In the genomic region with DNA sequence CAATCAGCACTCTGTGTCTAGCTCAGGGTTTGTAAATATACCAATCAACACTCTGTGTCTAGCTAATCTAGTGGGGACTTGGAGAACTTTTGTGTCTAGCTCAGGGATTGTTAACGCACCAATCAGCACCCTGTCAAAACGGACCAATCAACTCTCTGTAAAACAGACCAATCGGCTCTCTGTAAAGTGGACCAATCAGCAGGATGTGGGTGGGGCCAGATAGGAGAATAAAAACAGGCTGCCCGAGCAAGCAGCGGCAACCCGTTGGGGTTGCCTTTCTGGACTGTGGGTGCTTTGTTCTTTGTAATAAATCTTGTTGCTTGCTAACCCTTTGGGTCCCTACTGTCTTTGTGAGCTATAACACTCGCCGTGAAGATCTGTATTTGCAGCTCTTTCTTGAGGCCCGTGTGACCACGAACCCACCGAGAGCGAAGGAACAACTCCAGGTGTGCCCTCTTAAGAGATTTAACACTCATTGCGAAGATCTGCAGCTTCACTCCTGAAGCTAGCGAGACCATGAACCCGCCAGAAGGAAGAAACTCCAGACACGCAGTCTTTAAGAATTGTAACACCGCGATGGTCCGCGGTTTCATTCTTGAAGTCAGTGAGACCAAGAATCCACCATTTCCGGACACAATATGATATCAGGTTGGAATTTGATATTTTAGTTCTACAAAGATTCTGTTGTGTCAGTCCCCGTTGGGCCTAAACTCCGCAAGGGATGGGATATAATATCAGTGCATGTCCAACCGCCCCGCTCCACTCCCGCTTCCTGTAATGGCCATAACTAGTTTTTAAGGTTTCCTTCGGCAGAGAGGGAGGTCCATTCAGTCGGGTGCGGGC, we compare ENCODE assay signal across 8 cellular contexts. TPM values are rescaled to one million over a fixed set of nuclear protein-coding genes. Genes with fewer than 3 reads are reported as not detected.
DNase-seq lines count a peak whose midpoint lies in the region; ATAC-seq and TF ChIP-seq lines count a peak whose summit lies in the region.

No MANE protein-coding gene starts in this region.

- H3K4me1 ChIP-seq in RWPE2 (ENCODE audit: insufficient read depth, poor library complexity, severe bottlenecking) (peaks cover 5% of the 10 kb centered on the region), esophagus squamous epithelium (peaks cover 4 to 22% (median 6%) of the 10 kb centered on the region in 3 donors), prostate gland (replicated peaks) (no peaks in the 10 kb centered on the region)

- no peak for DNase-seq in Calu3
- DNase-seq in RWPE2 (ENCODE audit: low spot score): no peak
- no peak for DNase-seq in esophagus squamous epithelium (lab: John Stamatoyannopoulos, UW)
- no peak for DNase-seq in prostate gland (ENCODE audit: low spot score)
- DNase-seq in iPS-NIHi11 (ENCODE audit: low spot score): no peak
- DNase-seq in NCI-H774 (lab: John Stamatoyannopoulos, UW): no peak

- intact Hi-C loops in Calu3 (cut with micrococcal nuclease; ENCODE audit: unreplicated experiment) (no loop called here), esophagus squamous epithelium (cut with DNase I) (no loop called here), prostate gland (cut with DNase I) (loop anchor here (5.0 kb wide), 1 partner anchor 266 kb away; the partner anchor contains the start of gene POLR1E)

- no peak for TF ChIP-seq CTCF in Calu3 (IDR thresholded peaks at IDR 0.05; ENCODE audit: unreplicated experiment)
- TF ChIP-seq CTCF in RWPE2 (IDR thresholded peaks at IDR 0.05; ENCODE audit: poor library complexity, severe bottlenecking): no peak
- no peak for TF ChIP-seq CTCF in esophagus squamous epithelium (IDR thresholded peaks at IDR 0.05)
- no peak for TF ChIP-seq CTCF in prostate gland (IDR thresholded peaks at IDR 0.05)

- H3K27ac ChIP-seq in RWPE2 (ENCODE audit: poor library complexity, severe bottlenecking) (no peak overlapping the region), esophagus squamous epithelium (peak overlapping the region; percentile 87 to 94 (median 91)), prostate gland (peak overlapping the region; percentile 81 to 90)

- H3K4me3 Mint-ChIP-seq in Calu3 (ENCODE audit: low read depth, unreplicated experiment): peak overlapping the region; percentile 75

- no peaks in the 10 kb centered on the region for H3K4me1 Mint-ChIP-seq in Calu3 (ENCODE audit: low read depth, unreplicated experiment)

- H3K27ac Mint-ChIP-seq in Calu3 (ENCODE audit: unreplicated experiment): no peak overlapping the region

- H3K27me3 ChIP-seq in RWPE2 (ENCODE audit: insufficient read depth, poor library complexity, severe bottlenecking): no peaks in the 10 kb centered on the region
- H3K27me3 ChIP-seq in esophagus squamous epithelium: no peaks in the 10 kb centered on the region
- no peaks in the 10 kb centered on the region for H3K27me3 ChIP-seq in prostate gland (replicated peaks; ENCODE audit: insufficient read depth)

- CTCF ChIA-PET in Calu3 (lab: Charles Lee): interaction anchor here (0.7 kb wide), 1 partner anchor 186 kb away, joined by 3 read pairs; no protein-coding TSS in a partner anchor

- TF ChIP-seq POLR2A in esophagus squamous epithelium (IDR thresholded peaks at IDR 0.05): no peak
- no peak for TF ChIP-seq POLR2A in prostate gland (IDR thresholded peaks at IDR 0.05)

- no peak for ATAC-seq in RWPE2 (ENCODE audit: low read depth)
- ATAC-seq in HG03460 (IDR thresholded peaks at IDR 0.05; ENCODE audit: unreplicated experiment): no peak
- no peak for ATAC-seq in HG03354 (IDR thresholded peaks at IDR 0.05; ENCODE audit: poor library complexity, severe bottlenecking, unreplicated experiment)

- H3K36me3 Mint-ChIP-seq in Calu3 (ENCODE audit: insufficient read depth, unreplicated experiment): peaks cover 15% of the 10 kb centered on the region

- WGBS in esophagus squamous epithelium, 2 donors: 88% methylated on average over 27 to 28 of the region's 29 CpGs
- WGBS in prostate gland: 90% methylated on average over 29 of the region's 29 CpGs

- H3K9me3 ChIP-seq in RWPE2 (ENCODE audit: severe bottlenecking): no peaks in the 10 kb centered on the region
- no peaks in the 10 kb centered on the region for H3K9me3 ChIP-seq in esophagus squamous epithelium
- no peaks in the 10 kb centered on the region for H3K9me3 ChIP-seq in prostate gland

- no peaks in the 10 kb centered on the region for H3K27me3 Mint-ChIP-seq in Calu3 (ENCODE audit: unreplicated experiment)

- no peaks in the 10 kb centered on the region for H3K36me3 ChIP-seq in RWPE2 (ENCODE audit: low read depth)
- peaks cover 0 to 2% (median 0%) of the 10 kb centered on the region in 3 donors for H3K36me3 ChIP-seq in esophagus squamous epithelium
- no peaks in the 10 kb centered on the region for H3K36me3 ChIP-seq in prostate gland

- BruUV-seq in Calu3 (replicated peaks; lab: Mats Ljungman, UMichigan): no TSS peak

- H3K4me3 ChIP-seq in RWPE2 (ENCODE audit: severe bottlenecking) (peak overlapping the region; percentile 68), esophagus squamous epithelium (peak overlapping the region; percentile 62 to 88 (median 84)), prostate gland (peak overlapping the region; percentile 75 to 90)

- H3K9me3 Mint-ChIP-seq in Calu3 (ENCODE audit: low read depth, unreplicated experiment): no peaks in the 10 kb centered on the region

RNA-seq across cellular contexts. Expression of gene TRMT10B, which starts 0.7 kb away (rescaled TPM):
- 4.1 and 5.6 TPM in 2 replicates for total RNA-seq in Calu3 (2022)
- 1 to 10 TPM; 2.1 to 6.5 (median 3.0) TPM for total RNA-seq in esophagus squamous epithelium
- total RNA-seq in prostate gland: 10 to 100 TPM in 1 of 2 donors, 1 to 10 TPM in 1; 7.8 to 19.6 TPM

RNA-seq across cellular contexts. Expression of gene EXOSC3, which starts 32.0 kb away (rescaled TPM):
- total RNA-seq in Calu3 (2022): 12.2 and 20.1 TPM in 2 replicates
- 10 to 100 TPM; 26.1 to 51.8 (median 36.6) TPM for total RNA-seq in esophagus squamous epithelium
- 10 to 100 TPM; 48.5 to 54.5 TPM for total RNA-seq in prostate gland

RNA-seq across cellular contexts. Expression of gene DCAF10, which starts 47.7 kb away (rescaled TPM):
- 5.7 and 6.2 TPM in 2 replicates for total RNA-seq in Calu3 (2022)
- 10 to 100 TPM; 12.0 to 22.9 (median 17.6) TPM for total RNA-seq in esophagus squamous epithelium
- total RNA-seq in prostate gland: 10 to 100 TPM; 24.2 to 30.5 TPM
